In genomic region chr1:153546796-153547559, GRCh38 we compare ENCODE assay signal across 9 cellular contexts. TPM values are rescaled to one million over a fixed set of nuclear protein-coding genes. Genes with fewer than 3 reads are reported as not detected.
A peak's percentile ranks its signal among the peaks of the same experiment; 100 is the strongest.
DNase-seq lines count a peak whose midpoint lies in the region; ATAC-seq and TF ChIP-seq lines count a peak whose summit lies in the region.
"Had no signal": no experiment of that assay in that cellular context is flagged by ENCODE, and none has a peak within 500 bp of the region (broad histone marks: within the 10 kb centered on the region; RNA-seq: fewer than 3 reads in every experiment).

No MANE protein-coding gene starts in this region.

- H3K36me3 Mint-ChIP-seq in stimulated activated effector memory CD8-positive, alpha-beta T cell treated with anti-CD3 and anti-CD28 coated beads, Interleukin-12 subunit alpha, Interleukin-12 subunit beta, amount 100 ng/mL, for 72 hours: peaks cover 43% of the 10 kb centered on the region

- DNase-seq in NCI-H82 (lab: John Stamatoyannopoulos, UW) (peak; percentile 48), NCI-H82 treated with DMSO at 0.1 percent for 48 hours (lab: John Stamatoyannopoulos, UW; ENCODE audit: unreplicated experiment) (no peak), Peyer's patch (peak in 1 of 3 donors; percentile 37), fibroblast of the aortic adventitia (ENCODE audit: low read depth) (no peak), NCI-H2196 (lab: John Stamatoyannopoulos, UW; ENCODE audit: unreplicated experiment) (no peak), Kasumi-1 (lab: John Stamatoyannopoulos, UW) (no peak), mesenteric fat pad (ENCODE audit: low spot score) (no peak)
- DNase-seq in stimulated activated effector memory CD8-positive, alpha-beta T cell treated with anti-CD3 and anti-CD28 coated beads, Interleukin-12 subunit alpha, Interleukin-12 subunit beta, amount 100 ng/mL, for 72 hours (ENCODE audit: low spot score in 2 of 2): no peak
- DNase-seq: ACHN had no signal

- no peak for TF ChIP-seq CTCF in Peyer's patch (IDR thresholded peaks at IDR 0.05)
- TF ChIP-seq CTCF in fibroblast of the aortic adventitia (IDR thresholded peaks at IDR 0.05; ENCODE audit: insufficient read depth, low read length): peak; percentile 12

- no peaks in the 10 kb centered on the region for H3K9me3 ChIP-seq in Peyer's patch

- no peaks in the 10 kb centered on the region for H3K9me3 Mint-ChIP-seq in stimulated activated effector memory CD8-positive, alpha-beta T cell treated with anti-CD3 and anti-CD28 coated beads, Interleukin-12 subunit alpha, Interleukin-12 subunit beta, amount 100 ng/mL, for 72 hours

- peak overlapping the region; percentile 98 for H3K27ac Mint-ChIP-seq in stimulated activated effector memory CD8-positive, alpha-beta T cell treated with anti-CD3 and anti-CD28 coated beads, Interleukin-12 subunit alpha, Interleukin-12 subunit beta, amount 100 ng/mL, for 72 hours

- H3K36me3 ChIP-seq in Peyer's patch: no peaks in the 10 kb centered on the region

- TF ChIP-seq POLR2A in Peyer's patch (IDR thresholded peaks at IDR 0.05): no peak

- peak overlapping the region; percentile 99 for H3K4me3 Mint-ChIP-seq in stimulated activated effector memory CD8-positive, alpha-beta T cell treated with anti-CD3 and anti-CD28 coated beads, Interleukin-12 subunit alpha, Interleukin-12 subunit beta, amount 100 ng/mL, for 72 hours

- peaks cover 4 to 59% (median 21%) of the 10 kb centered on the region in 4 donors for H3K4me1 ChIP-seq in Peyer's patch

- no peaks in the 10 kb centered on the region for H3K27me3 ChIP-seq in Peyer's patch

- peaks cover 69% of the 10 kb centered on the region for H3K4me1 Mint-ChIP-seq in stimulated activated effector memory CD8-positive, alpha-beta T cell treated with anti-CD3 and anti-CD28 coated beads, Interleukin-12 subunit alpha, Interleukin-12 subunit beta, amount 100 ng/mL, for 72 hours

- ATAC-seq in stimulated activated effector memory CD8-positive, alpha-beta T cell treated with anti-CD3 and anti-CD28 coated beads, Interleukin-12 subunit alpha, Interleukin-12 subunit beta, amount 100 ng/mL, for 72 hours: no peak

- peak overlapping the region in 3 of 4 donors; percentile 19 to 81 (median 78) for H3K27ac ChIP-seq in Peyer's patch

- no peak overlapping the region for H3K4me3 ChIP-seq in Peyer's patch
- peak overlapping the region; percentile 18 for H3K4me3 ChIP-seq in fibroblast of the aortic adventitia (ENCODE audit: low read depth, low read length)

RNA-seq across cellular contexts. Expression of gene S100A4, which starts 1.4 kb away (rescaled TPM):
- total RNA-seq in Peyer's patch (100 to 1,000 TPM in 1 of 4 donors, 10 to 100 TPM in 3; 38.2 to 435 (median 53.6) TPM), fibroblast of the aortic adventitia (ENCODE audit: low replicate concordance) (203 and 585 TPM in 2 replicates), mesenteric fat pad (512 TPM)

RNA-seq across cellular contexts. Expression of gene S100A3, which starts 2.1 kb away (rescaled TPM):
- total RNA-seq in Peyer's patch (not detected), fibroblast of the aortic adventitia (ENCODE audit: low replicate concordance) (4.3 TPM in 1 of 2 replicates, not detected in the other), mesenteric fat pad (2.2 TPM)

RNA-seq across cellular contexts. Expression of gene S100A5, which starts 6.2 kb away (rescaled TPM):
- not detected for total RNA-seq in Peyer's patch
- total RNA-seq in fibroblast of the aortic adventitia (ENCODE audit: low replicate concordance): 0.99 TPM in 1 of 2 replicates, not detected in the other
- total RNA-seq in mesenteric fat pad: not detected

RNA-seq across cellular contexts. Expression of gene S100A6, which starts 11.2 kb away (rescaled TPM):
- total RNA-seq in Peyer's patch (100 to 1,000 TPM; 321 to 366 (median 334) TPM), fibroblast of the aortic adventitia (ENCODE audit: low replicate concordance) (681 and 1,303 TPM in 2 replicates), mesenteric fat pad (1,184 TPM)

RNA-seq across cellular contexts. Expression of gene S100A2, which starts 18.7 kb away (rescaled TPM):
- total RNA-seq in Peyer's patch (not detected), fibroblast of the aortic adventitia (ENCODE audit: low replicate concordance) (3.3 TPM in 1 of 2 replicates, not detected in the other), mesenteric fat pad (0.58 TPM)
